ENCODE assay signal across 9 cellular contexts in the genomic region with DNA sequence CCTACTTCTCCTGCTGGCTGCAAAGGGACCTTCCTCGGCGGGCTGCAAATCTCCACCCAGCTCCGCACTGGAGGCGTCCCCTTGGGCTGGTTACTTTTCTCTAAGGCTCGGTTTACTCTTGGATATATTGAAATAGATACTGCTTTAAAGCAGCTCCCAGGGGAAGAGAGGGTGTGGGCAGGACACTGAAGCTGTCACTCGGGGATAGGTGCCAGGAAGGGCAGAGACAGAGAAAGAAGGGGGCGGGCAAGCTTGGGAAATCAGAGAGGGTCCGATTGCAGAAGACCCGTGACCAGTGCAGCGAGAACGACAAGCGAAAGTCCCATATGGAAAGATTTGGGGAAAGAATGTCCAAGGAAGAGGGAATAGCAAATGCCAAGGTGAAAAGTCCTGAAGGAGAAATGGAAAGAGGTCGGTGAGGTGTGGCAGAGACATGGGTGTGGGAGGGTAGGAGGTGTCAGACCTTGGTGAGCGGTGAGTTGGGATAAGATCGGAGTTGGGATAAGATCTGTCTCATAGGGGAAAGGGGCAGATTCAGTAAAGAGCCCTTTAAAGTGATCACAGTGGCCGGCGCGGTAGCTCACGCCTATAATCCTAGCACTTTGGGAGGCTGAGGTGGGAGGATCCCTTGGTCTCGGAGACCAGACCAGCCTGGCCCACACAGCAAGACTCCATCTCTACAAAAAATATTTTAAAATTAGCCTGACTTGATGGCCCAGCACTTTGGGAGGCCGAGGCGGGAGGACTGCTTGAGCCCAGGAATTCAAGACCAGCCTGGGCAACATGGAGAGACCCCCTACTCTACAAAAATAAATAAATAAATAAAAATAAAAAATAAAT. TPM values are rescaled to one million over a fixed set of nuclear protein-coding genes. Genes with fewer than 3 reads are reported as not detected.
DNase-seq lines count a peak whose midpoint lies in the region; ATAC-seq, FAIRE-seq and TF ChIP-seq lines count a peak whose summit lies in the region.
"Had no signal": no experiment of that assay in that cellular context is flagged by ENCODE, and none has a peak within 500 bp of the region (broad histone marks: within the 10 kb centered on the region; RNA-seq: fewer than 3 reads in every experiment).

No MANE protein-coding gene starts in this region.

- H3K36me3 Mint-ChIP-seq in activated T-cell treated with anti-CD3 and anti-CD28 coated beads, Interleukin-2, amount 50 U/mL, for 4 hours (ENCODE audit: insufficient read depth): no peaks in the 10 kb centered on the region
- no peaks in the 10 kb centered on the region for H3K36me3 Mint-ChIP-seq in type B pancreatic cell

- no peak for TF ChIP-seq POLR2A in HepG2 (IDR thresholded peaks at IDR 0.05; ENCODE audit: insufficient read depth in 1 of 2, low read depth in 2 of 2, low read length in 2 of 2)

- H3K79me2 ChIP-seq in HepG2 (ENCODE audit: insufficient read depth, low read length): peaks cover 18% of the 10 kb centered on the region

- H3K36me3 ChIP-seq in brain microvascular endothelial cell (replicated peaks): peaks cover 15% of the 10 kb centered on the region
- peaks cover 1 to 12% of the 10 kb centered on the region in 2 experiments; a peak in 4 of 5 replicates for H3K36me3 ChIP-seq in HepG2 (replicated peaks in 1 of 2; ENCODE audit: control insufficient read depth in 1 of 2, insufficient read depth in 2 of 2, low read length in 2 of 2)

- H2AFZ ChIP-seq in HepG2 (ENCODE audit: low read length): no peak overlapping the region

- DNase-seq in activated T-cell treated with anti-CD3 and anti-CD28 coated beads, Interleukin-2, amount 50 U/mL, for 4 hours: no peak
- no peak for DNase-seq in activated T-cell treated with anti-CD3 and anti-CD28 coated beads, Interleukin-2, amount 50 U/mL, for 48 hours
- DNase-seq in brain microvascular endothelial cell (no peak), HepG2 (ENCODE audit: low spot score) (no peak), type B pancreatic cell (ENCODE audit: extremely low spot score, unreplicated experiment) (no peak)
- no peak for DNase-seq in stimulated activated naive CD4-positive, alpha-beta T cell treated with Interleukin-2 at 50 U/mL for 16 hours (lab: John Stamatoyannopoulos, UW)

- no peak for TF ChIP-seq RAD21 in HepG2 (CRISPR knock-in tag; IDR thresholded peaks at IDR 0.05)

- H3K4me2 ChIP-seq in HepG2 (ENCODE audit: low read depth, low read length): peak overlapping the region; percentile 88

- H3K27ac ChIP-seq in brain microvascular endothelial cell: no peak overlapping the region
- peak overlapping the region; percentile 92 for H3K27ac ChIP-seq in HepG2 (ENCODE audit: extremely low read length, insufficient read depth, low read length)

- no TSS peak for BruUV-seq in HepG2 (replicated peaks; lab: Mats Ljungman, UMichigan)

- H3K4me1 Mint-ChIP-seq in activated T-cell treated with anti-CD3 and anti-CD28 coated beads, Interleukin-2, amount 50 U/mL, for 4 hours (ENCODE audit: low read depth): peaks cover 33% of the 10 kb centered on the region
- H3K4me1 Mint-ChIP-seq in type B pancreatic cell (ENCODE audit: unreplicated experiment): peaks cover 22% of the 10 kb centered on the region

- FAIRE-seq in HepG2 (lab: Jason Lieb, UNC): no peak
- FAIRE-seq: G401.6 had no signal

- H3K4me3 Mint-ChIP-seq in activated T-cell treated with anti-CD3 and anti-CD28 coated beads, Interleukin-2, amount 50 U/mL, for 4 hours: peak overlapping the region; percentile 86
- peak overlapping the region; percentile 93 for H3K4me3 Mint-ChIP-seq in type B pancreatic cell

- peaks cover 32% of the 10 kb centered on the region for H3K4me1 ChIP-seq in HepG2 (ENCODE audit: insufficient read depth, low read length)

- peaks cover 5% of the 10 kb centered on the region; the same call in 1 of the 2 replicates for H4K20me1 ChIP-seq in HepG2 (ENCODE audit: insufficient read depth, low read length)

- WGBS in HepG2 (ENCODE audit: low lambda C conversion rate): 36% methylated on average over 22 of the region's 22 CpGs

- H3K27ac Mint-ChIP-seq in type B pancreatic cell: peak overlapping the region; percentile 78

- no peak for ATAC-seq in activated T-cell treated with anti-CD3 and anti-CD28 coated beads, Interleukin-2, amount 50 U/mL, for 4 hours
- ATAC-seq in HepG2 (no peak), GM18873 (IDR thresholded peaks at IDR 0.05; ENCODE audit: low FRiP score, unreplicated experiment) (no peak), HG02588 (IDR thresholded peaks at IDR 0.05; ENCODE audit: unreplicated experiment) (no peak)

- POLR2A ChIA-PET in HepG2 (lab: Yijun Ruan, JAX): interaction anchor here (0.9 to 4.0 kb wide), 3 partner anchors 10 to 36 kb away, joined by 3 to 47 read pairs (median 4); partner anchors contain the start of gene JUNB

- CTCF ChIA-PET in HepG2 (lab: Yijun Ruan, JAX; ENCODE audit: low intra/inter-chr PET ratio, low total read pairs): interaction anchor here (1.6 kb wide), 1 partner anchor 36 kb away, joined by 4 read pairs; no protein-coding TSS in a partner anchor

- TF ChIP-seq CTCF in brain microvascular endothelial cell (IDR thresholded peaks at IDR 0.05; ENCODE audit: low read depth, low read length, missing control alignments) (peak; percentile 35), HepG2 (CRISPR knock-in tag; IDR thresholded peaks at IDR 0.05) (no peak), type B pancreatic cell (conservative IDR thresholded peaks at IDR 0.05) (no peak)

- in situ Hi-C loops in brain microvascular endothelial cell (cut with HindIII; ENCODE audit: low pct_ligation_motif_present, low sequenced_read_pairs) (no loop called here), HepG2 (cut with HindIII; ENCODE audit: extremely low pct_ligation_motif_present, low pct_unique_long_range_greater_than_20kb) (loop anchor here (5.0 kb wide), 1 partner anchor 35 kb away; no protein-coding TSS in a partner anchor)

- intact Hi-C loops in HepG2 (cut with micrococcal nuclease; ENCODE audit: unreplicated experiment): no loop called here

- peak overlapping the region; percentile 99 for H3K9ac ChIP-seq in HepG2 (ENCODE audit: insufficient read depth, low read depth, low read length)

- no peaks in the 10 kb centered on the region for H3K9me3 Mint-ChIP-seq in activated T-cell treated with anti-CD3 and anti-CD28 coated beads, Interleukin-2, amount 50 U/mL, for 4 hours
- H3K9me3 Mint-ChIP-seq in type B pancreatic cell: no peaks in the 10 kb centered on the region

- H3K9me3 ChIP-seq in HepG2 (ENCODE audit: low read length): no peaks in the 10 kb centered on the region

- no peaks in the 10 kb centered on the region for H3K27me3 Mint-ChIP-seq in activated T-cell treated with anti-CD3 and anti-CD28 coated beads, Interleukin-2, amount 50 U/mL, for 4 hours (ENCODE audit: low read depth)
- peaks cover 3% of the 10 kb centered on the region for H3K27me3 Mint-ChIP-seq in type B pancreatic cell

- TF ChIP-seq EP300 in HepG2 (IDR thresholded peaks at IDR 0.05; ENCODE audit: low read depth in 2 of 2, low read length in 2 of 2): no peak
- no peak for TF ChIP-seq EP300 in HepG2 (CRISPR knock-in tag; IDR thresholded peaks at IDR 0.05; ENCODE audit: borderline replicate concordance)

- H3K4me3 ChIP-seq in brain microvascular endothelial cell (ENCODE audit: low read depth, low read length) (peak overlapping the region; percentile 88), HepG2 (replicated peaks in 1 of 3; ENCODE audit: insufficient read depth in 1 of 3, low read depth in 2 of 3, low read length in 3 of 3) (peak overlapping the region; percentile 81 to 100 (median 93))

- H3K27me3 ChIP-seq in brain microvascular endothelial cell (replicated peaks) (no peaks in the 10 kb centered on the region), HepG2 (ENCODE audit: control insufficient read depth in 1 of 2, insufficient read depth in 2 of 2, low read length in 2 of 2) (no peaks in the 10 kb centered on the region; a peak in 1 of 5 replicates)

RNA-seq across cellular contexts. Expression of gene THSD8, which starts 0.6 kb away (rescaled TPM):
- 10 to 100 TPM; 10.3 to 18.8 (median 12.6) TPM for total RNA-seq in activated T-cell treated with anti-CD3 and anti-CD28 coated beads, Interleukin-2, amount 50 U/mL, for 4 hours
- 14.9 and 23.5 TPM in 2 replicates for total RNA-seq in HepG2 (2016; rRNA removed; fragmentation: Illumina TruSeq; extraction: Trizol)
- total RNA-seq in HepG2 (2016; cell fraction: cytosol; rRNA removed; fragmentation: Illumina TruSeq; extraction: Trizol; ENCODE audit: low read depth): not detected in 2 replicates
- 11.9 and 20.6 TPM in 2 replicates for total RNA-seq in HepG2 (2016; cell fraction: insoluble cytoplasmic fraction; rRNA removed; fragmentation: Illumina TruSeq; extraction: Trizol)
- 2.6 and 4.1 TPM in 2 replicates for total RNA-seq in HepG2 (2016; cell fraction: membrane; rRNA removed; fragmentation: Illumina TruSeq; extraction: Trizol)
- 1.9 and 3.1 TPM in 2 replicates for total RNA-seq in HepG2 (2016; cell fraction: nucleus; rRNA removed; fragmentation: Illumina TruSeq; extraction: Trizol)
- polyA plus RNA-seq in HepG2 (2011; rRNA removed): 4.8 and 5.2 TPM in 2 replicates
- 1.3 TPM in 1 of 2 replicates, not detected in the other for polyA plus RNA-seq in HepG2 (2011; cell fraction: cytosol; rRNA removed)
- polyA plus RNA-seq in HepG2 (2011; cell fraction: nucleus; rRNA removed): not detected in 2 replicates
- 2.7 and 6.2 TPM in 2 replicates for polyA plus RNA-seq in HepG2 (2012)
- 2.4 and 2.9 TPM in 2 replicates for polyA plus RNA-seq in HepG2 (2016; cell fraction: cytosol; fragmentation: Illumina TruSeq; extraction: Trizol; ENCODE audit: low read depth)
- 29.9 and 31.8 TPM in 2 replicates for polyA plus RNA-seq in HepG2 (2016; cell fraction: insoluble cytoplasmic fraction; fragmentation: Illumina TruSeq; extraction: Trizol; ENCODE audit: low read depth)
- polyA plus RNA-seq in HepG2 (2016; cell fraction: membrane; fragmentation: Illumina TruSeq; extraction: Trizol; ENCODE audit: low read depth): 4.8 and 5.8 TPM in 2 replicates
- polyA plus RNA-seq in HepG2 (2016; cell fraction: nucleus; fragmentation: Illumina TruSeq; extraction: Trizol; ENCODE audit: insufficient read depth, low read depth): 4.4 and 8.0 TPM in 2 replicates
- polyA minus RNA-seq in HepG2 (2011; rRNA and poly(A)+ RNA removed; ENCODE audit: low replicate concordance): 1.1 and 55.0 TPM in 2 replicates
- not detected in 2 replicates for polyA minus RNA-seq in HepG2 (2011; cell fraction: cytosol; rRNA and poly(A)+ RNA removed)
- not detected in 2 replicates for polyA minus RNA-seq in HepG2 (2011; cell fraction: nucleus; rRNA and poly(A)+ RNA removed)
- total RNA-seq in type B pancreatic cell (ENCODE audit: low replicate concordance): 10.1 and 19.4 TPM in 2 replicates

RNA-seq across cellular contexts. Expression of gene PRDX2, which starts 0.9 kb away (rescaled TPM):
- total RNA-seq in activated T-cell treated with anti-CD3 and anti-CD28 coated beads, Interleukin-2, amount 50 U/mL, for 4 hours: 100 to 1,000 TPM; 185 to 224 (median 211) TPM
- 381 and 425 TPM in 2 replicates for total RNA-seq in HepG2 (2016; rRNA removed; fragmentation: Illumina TruSeq; extraction: Trizol)
- total RNA-seq in HepG2 (2016; cell fraction: cytosol; rRNA removed; fragmentation: Illumina TruSeq; extraction: Trizol; ENCODE audit: low read depth): 76.3 and 78.7 TPM in 2 replicates
- 372 and 392 TPM in 2 replicates for total RNA-seq in HepG2 (2016; cell fraction: insoluble cytoplasmic fraction; rRNA removed; fragmentation: Illumina TruSeq; extraction: Trizol)
- 80.0 and 92.1 TPM in 2 replicates for total RNA-seq in HepG2 (2016; cell fraction: membrane; rRNA removed; fragmentation: Illumina TruSeq; extraction: Trizol)
- total RNA-seq in HepG2 (2016; cell fraction: nucleus; rRNA removed; fragmentation: Illumina TruSeq; extraction: Trizol): 155 and 156 TPM in 2 replicates
- 218 and 238 TPM in 2 replicates for polyA plus RNA-seq in HepG2 (2011; rRNA removed)
- polyA plus RNA-seq in HepG2 (2011; cell fraction: cytosol; rRNA removed): 353 and 456 TPM in 2 replicates
- 218 and 223 TPM in 2 replicates for polyA plus RNA-seq in HepG2 (2011; cell fraction: nucleus; rRNA removed)
- polyA plus RNA-seq in HepG2 (2012): 295 and 301 TPM in 2 replicates
- 101 and 108 TPM in 2 replicates for polyA plus RNA-seq in HepG2 (2016; cell fraction: cytosol; fragmentation: Illumina TruSeq; extraction: Trizol; ENCODE audit: low read depth)
- polyA plus RNA-seq in HepG2 (2016; cell fraction: insoluble cytoplasmic fraction; fragmentation: Illumina TruSeq; extraction: Trizol; ENCODE audit: low read depth): 447 and 526 TPM in 2 replicates
- 92.7 and 94.2 TPM in 2 replicates for polyA plus RNA-seq in HepG2 (2016; cell fraction: membrane; fragmentation: Illumina TruSeq; extraction: Trizol; ENCODE audit: low read depth)
- 277 and 282 TPM in 2 replicates for polyA plus RNA-seq in HepG2 (2016; cell fraction: nucleus; fragmentation: Illumina TruSeq; extraction: Trizol; ENCODE audit: insufficient read depth, low read depth)
- 319 and 512 TPM in 2 replicates for polyA minus RNA-seq in HepG2 (2011; rRNA and poly(A)+ RNA removed; ENCODE audit: low replicate concordance)
- polyA minus RNA-seq in HepG2 (2011; cell fraction: cytosol; rRNA and poly(A)+ RNA removed): 147 and 189 TPM in 2 replicates
- 44.4 and 48.2 TPM in 2 replicates for polyA minus RNA-seq in HepG2 (2011; cell fraction: nucleus; rRNA and poly(A)+ RNA removed)
- 416 and 497 TPM in 2 replicates for total RNA-seq in type B pancreatic cell (ENCODE audit: low replicate concordance)

RNA-seq across cellular contexts. Expression of gene RNASEH2A, which starts 3.9 kb away (rescaled TPM):
- total RNA-seq in activated T-cell treated with anti-CD3 and anti-CD28 coated beads, Interleukin-2, amount 50 U/mL, for 4 hours: 10 to 100 TPM; 32.3 to 42.7 (median 39.1) TPM
- total RNA-seq in HepG2 (2016; rRNA removed; fragmentation: Illumina TruSeq; extraction: Trizol): 35.8 and 44.0 TPM in 2 replicates
- total RNA-seq in HepG2 (2016; cell fraction: cytosol; rRNA removed; fragmentation: Illumina TruSeq; extraction: Trizol; ENCODE audit: low read depth): 9.6 and 10.1 TPM in 2 replicates
- 42.1 and 45.3 TPM in 2 replicates for total RNA-seq in HepG2 (2016; cell fraction: insoluble cytoplasmic fraction; rRNA removed; fragmentation: Illumina TruSeq; extraction: Trizol)
- 6.9 and 12.1 TPM in 2 replicates for total RNA-seq in HepG2 (2016; cell fraction: membrane; rRNA removed; fragmentation: Illumina TruSeq; extraction: Trizol)
- total RNA-seq in HepG2 (2016; cell fraction: nucleus; rRNA removed; fragmentation: Illumina TruSeq; extraction: Trizol): 16.9 and 20.6 TPM in 2 replicates
- polyA plus RNA-seq in HepG2 (2011; rRNA removed): 18.4 and 25.1 TPM in 2 replicates
- polyA plus RNA-seq in HepG2 (2011; cell fraction: cytosol; rRNA removed): 29.0 and 49.3 TPM in 2 replicates
- 16.5 and 17.7 TPM in 2 replicates for polyA plus RNA-seq in HepG2 (2011; cell fraction: nucleus; rRNA removed)
- polyA plus RNA-seq in HepG2 (2012): 14.7 and 18.3 TPM in 2 replicates
- 11.8 and 12.6 TPM in 2 replicates for polyA plus RNA-seq in HepG2 (2016; cell fraction: cytosol; fragmentation: Illumina TruSeq; extraction: Trizol; ENCODE audit: low read depth)
- polyA plus RNA-seq in HepG2 (2016; cell fraction: insoluble cytoplasmic fraction; fragmentation: Illumina TruSeq; extraction: Trizol; ENCODE audit: low read depth): 51.0 and 52.7 TPM in 2 replicates
- 9.0 and 9.3 TPM in 2 replicates for polyA plus RNA-seq in HepG2 (2016; cell fraction: membrane; fragmentation: Illumina TruSeq; extraction: Trizol; ENCODE audit: low read depth)
- 31.7 and 33.2 TPM in 2 replicates for polyA plus RNA-seq in HepG2 (2016; cell fraction: nucleus; fragmentation: Illumina TruSeq; extraction: Trizol; ENCODE audit: insufficient read depth, low read depth)
- polyA minus RNA-seq in HepG2 (2011; rRNA and poly(A)+ RNA removed; ENCODE audit: low replicate concordance): 44.4 and 185 TPM in 2 replicates
- 18.6 and 30.1 TPM in 2 replicates for polyA minus RNA-seq in HepG2 (2011; cell fraction: cytosol; rRNA and poly(A)+ RNA removed)
- polyA minus RNA-seq in HepG2 (2011; cell fraction: nucleus; rRNA and poly(A)+ RNA removed): 8.7 and 11.3 TPM in 2 replicates
- total RNA-seq in type B pancreatic cell (ENCODE audit: low replicate concordance): 13.7 and 37.2 TPM in 2 replicates

RNA-seq across cellular contexts. Expression of gene JUNB, which starts 11.2 kb away (rescaled TPM):
- total RNA-seq in activated T-cell treated with anti-CD3 and anti-CD28 coated beads, Interleukin-2, amount 50 U/mL, for 4 hours: 100 to 1,000 TPM; 261 to 295 (median 287) TPM
- total RNA-seq in HepG2 (2016; rRNA removed; fragmentation: Illumina TruSeq; extraction: Trizol) (4.9 and 7.7 TPM in 2 replicates), type B pancreatic cell (ENCODE audit: low replicate concordance) (31.3 and 116 TPM in 2 replicates)
- 3.3 and 3.8 TPM in 2 replicates for total RNA-seq in HepG2 (2016; cell fraction: cytosol; rRNA removed; fragmentation: Illumina TruSeq; extraction: Trizol; ENCODE audit: low read depth)
- 3.8 and 7.5 TPM in 2 replicates for total RNA-seq in HepG2 (2016; cell fraction: insoluble cytoplasmic fraction; rRNA removed; fragmentation: Illumina TruSeq; extraction: Trizol)
- total RNA-seq in HepG2 (2016; cell fraction: membrane; rRNA removed; fragmentation: Illumina TruSeq; extraction: Trizol): 6.6 TPM in 2 replicates
- total RNA-seq in HepG2 (2016; cell fraction: nucleus; rRNA removed; fragmentation: Illumina TruSeq; extraction: Trizol): 7.2 and 8.6 TPM in 2 replicates
- 8.2 and 15.9 TPM in 2 replicates for polyA plus RNA-seq in HepG2 (2011; rRNA removed)
- polyA plus RNA-seq in HepG2 (2011; cell fraction: cytosol; rRNA removed): 10.9 and 15.9 TPM in 2 replicates
- 19.5 and 30.3 TPM in 2 replicates for polyA plus RNA-seq in HepG2 (2011; cell fraction: nucleus; rRNA removed)
- 2.5 and 5.8 TPM in 2 replicates for polyA plus RNA-seq in HepG2 (2012)
- polyA plus RNA-seq in HepG2 (2016; cell fraction: cytosol; fragmentation: Illumina TruSeq; extraction: Trizol; ENCODE audit: low read depth): 2.6 and 2.8 TPM in 2 replicates
- polyA plus RNA-seq in HepG2 (2016; cell fraction: insoluble cytoplasmic fraction; fragmentation: Illumina TruSeq; extraction: Trizol; ENCODE audit: low read depth): 5.6 and 7.1 TPM in 2 replicates
- polyA plus RNA-seq in HepG2 (2016; cell fraction: membrane; fragmentation: Illumina TruSeq; extraction: Trizol; ENCODE audit: low read depth): 3.6 and 3.7 TPM in 2 replicates
- 15.5 and 16.4 TPM in 2 replicates for polyA plus RNA-seq in HepG2 (2016; cell fraction: nucleus; fragmentation: Illumina TruSeq; extraction: Trizol; ENCODE audit: insufficient read depth, low read depth)
- polyA minus RNA-seq in HepG2 (2011; rRNA and poly(A)+ RNA removed; ENCODE audit: low replicate concordance): 17.5 and 34.8 TPM in 2 replicates
- polyA minus RNA-seq in HepG2 (2011; cell fraction: cytosol; rRNA and poly(A)+ RNA removed): 14.3 and 14.8 TPM in 2 replicates
- 7.0 and 8.7 TPM in 2 replicates for polyA minus RNA-seq in HepG2 (2011; cell fraction: nucleus; rRNA and poly(A)+ RNA removed)

RNA-seq across cellular contexts. Expression of gene HOOK2, which starts 27.1 kb away (rescaled TPM):
- 1 to 10 TPM; 5.9 to 8.4 (median 6.0) TPM for total RNA-seq in activated T-cell treated with anti-CD3 and anti-CD28 coated beads, Interleukin-2, amount 50 U/mL, for 4 hours
- total RNA-seq in HepG2 (2016; rRNA removed; fragmentation: Illumina TruSeq; extraction: Trizol) (7.3 and 12.9 TPM in 2 replicates), type B pancreatic cell (ENCODE audit: low replicate concordance) (50.1 and 55.0 TPM in 2 replicates)
- total RNA-seq in HepG2 (2016; cell fraction: cytosol; rRNA removed; fragmentation: Illumina TruSeq; extraction: Trizol; ENCODE audit: low read depth): 3.3 and 3.6 TPM in 2 replicates
- 6.4 and 13.9 TPM in 2 replicates for total RNA-seq in HepG2 (2016; cell fraction: insoluble cytoplasmic fraction; rRNA removed; fragmentation: Illumina TruSeq; extraction: Trizol)
- 2.8 and 3.5 TPM in 2 replicates for total RNA-seq in HepG2 (2016; cell fraction: membrane; rRNA removed; fragmentation: Illumina TruSeq; extraction: Trizol)
- total RNA-seq in HepG2 (2016; cell fraction: nucleus; rRNA removed; fragmentation: Illumina TruSeq; extraction: Trizol): 11.6 and 14.2 TPM in 2 replicates
- polyA plus RNA-seq in HepG2 (2011; rRNA removed): 9.2 and 11.1 TPM in 2 replicates
- 4.3 and 4.7 TPM in 2 replicates for polyA plus RNA-seq in HepG2 (2011; cell fraction: cytosol; rRNA removed)
- polyA plus RNA-seq in HepG2 (2011; cell fraction: nucleus; rRNA removed): 77.7 and 77.9 TPM in 2 replicates
- polyA plus RNA-seq in HepG2 (2012): 15.8 and 16.0 TPM in 2 replicates
- polyA plus RNA-seq in HepG2 (2016; cell fraction: cytosol; fragmentation: Illumina TruSeq; extraction: Trizol; ENCODE audit: low read depth): 0.83 and 0.93 TPM in 2 replicates
- 5.4 and 6.8 TPM in 2 replicates for polyA plus RNA-seq in HepG2 (2016; cell fraction: insoluble cytoplasmic fraction; fragmentation: Illumina TruSeq; extraction: Trizol; ENCODE audit: low read depth)
- polyA plus RNA-seq in HepG2 (2016; cell fraction: membrane; fragmentation: Illumina TruSeq; extraction: Trizol; ENCODE audit: low read depth): 1.6 and 1.7 TPM in 2 replicates
- polyA plus RNA-seq in HepG2 (2016; cell fraction: nucleus; fragmentation: Illumina TruSeq; extraction: Trizol; ENCODE audit: insufficient read depth, low read depth): 55.0 and 69.3 TPM in 2 replicates
- polyA minus RNA-seq in HepG2 (2011; rRNA and poly(A)+ RNA removed; ENCODE audit: low replicate concordance): 6.5 and 15.0 TPM in 2 replicates
- polyA minus RNA-seq in HepG2 (2011; cell fraction: cytosol; rRNA and poly(A)+ RNA removed): 3.4 and 5.3 TPM in 2 replicates
- 13.1 and 15.0 TPM in 2 replicates for polyA minus RNA-seq in HepG2 (2011; cell fraction: nucleus; rRNA and poly(A)+ RNA removed)
